ENCODE assay signal across 13 cellular contexts in the genomic region with DNA sequence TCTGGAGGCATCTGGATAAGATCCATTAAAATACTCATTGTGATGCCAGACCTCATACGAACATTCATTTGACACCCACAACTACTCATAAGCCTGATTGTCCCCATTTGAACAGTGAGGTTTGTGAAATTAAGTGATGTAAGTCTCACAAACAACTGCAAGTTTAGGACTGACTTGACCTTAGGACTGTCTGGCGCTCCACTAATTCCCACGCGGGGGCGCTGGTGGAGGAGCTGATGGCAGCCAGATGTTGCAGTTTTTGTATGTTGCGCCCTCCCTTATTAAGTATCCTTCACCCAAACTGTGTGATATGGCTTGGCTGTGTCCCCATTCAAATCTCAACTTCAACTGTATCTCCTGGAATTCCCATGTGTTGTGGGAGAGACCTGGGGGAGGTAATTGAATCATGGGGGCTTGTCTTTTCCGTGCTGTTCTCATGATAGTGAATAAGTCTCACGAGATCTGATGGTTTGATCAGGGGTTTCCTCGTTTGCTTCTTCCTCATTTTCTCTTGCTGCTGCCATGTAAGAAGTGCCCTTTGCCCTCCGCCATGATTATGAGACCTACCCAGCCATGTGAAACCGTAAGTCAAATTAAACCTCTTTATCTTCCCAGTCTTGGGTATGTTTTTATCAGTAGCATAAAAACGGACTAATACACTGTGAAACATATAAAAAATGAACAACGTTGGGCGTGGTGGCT. TPM values are rescaled to one million over a fixed set of nuclear protein-coding genes. Genes with fewer than 3 reads are reported as not detected.
DNase-seq lines count a peak whose midpoint lies in the region; ATAC-seq, FAIRE-seq and TF ChIP-seq lines count a peak whose summit lies in the region.
"Had no signal": no experiment of that assay in that cellular context is flagged by ENCODE, and none has a peak within 500 bp of the region (broad histone marks: within the 10 kb centered on the region; RNA-seq: fewer than 3 reads in every experiment).

No MANE protein-coding gene starts in this region.

- H3K9me1 ChIP-seq in keratinocyte (ENCODE audit: control insufficient read depth, extremely low read depth, insufficient read depth, low read length): no peaks in the 10 kb centered on the region

- no peaks in the 10 kb centered on the region for H3K9me3 ChIP-seq in A549
- no peaks in the 10 kb centered on the region for H3K9me3 ChIP-seq in GM23248 (ENCODE audit: low read depth)
- no peaks in the 10 kb centered on the region for H3K9me3 ChIP-seq in keratinocyte (ENCODE audit: control insufficient read depth, low read depth, low read length)
- H3K9me3 ChIP-seq in transverse colon: no peaks in the 10 kb centered on the region
- H3K9me3 ChIP-seq: suprapubic skin had no signal

- FAIRE-seq in A549 (lab: Jason Lieb, UNC) (no peak), keratinocyte (lab: Jason Lieb, UNC) (no peak)
- FAIRE-seq: endothelial cell of umbilical vein had no signal

- in situ Hi-C loops in GM23248 (cut with MboI): no loop called here
- in situ Hi-C loops in brain microvascular endothelial cell (cut with HindIII; ENCODE audit: low pct_ligation_motif_present, low sequenced_read_pairs): no loop called here
- in situ Hi-C loops in transverse colon (cut with MboI; ENCODE audit: low pct_ligation_motif_present in 1 of 4, low pct_unique_long_range_greater_than_20kb in 1 of 4, low sequenced_read_pairs in 3 of 4): no loop called here

- 0 out of 2 replicates have a peak, but pooled peaks cover 14% of the 10 kb centered on the region for H3F3A ChIP-seq in GM23248 (ENCODE audit: insufficient read depth)

- H3K4me2 ChIP-seq in A549 (no peak overlapping the region), GM23248 (ENCODE audit: unreplicated experiment) (no peak overlapping the region), keratinocyte (ENCODE audit: control insufficient read depth, extremely low read depth, insufficient read depth, low read depth, low read length) (no peak overlapping the region)

- ATAC-seq in A549 (peak in 1 of 2 experiments; percentile 69; a peak in 3 of 6 replicates), HG02885 (IDR thresholded peaks at IDR 0.05; ENCODE audit: poor library complexity, unreplicated experiment) (no peak)

- H3K27ac ChIP-seq in A549 (no peak overlapping the region), GM23248 (no peak overlapping the region), brain microvascular endothelial cell (no peak overlapping the region), keratinocyte (ENCODE audit: control insufficient read depth, insufficient read depth, low read length) (no peak overlapping the region), transverse colon (no peak overlapping the region)
- H3K27ac ChIP-seq: suprapubic skin had no signal

- intact Hi-C loops in transverse colon (cut with DNase I; ENCODE audit: low total_unique reads): no loop called here

- H3K9me2 ChIP-seq in GM23248 (ENCODE audit: insufficient read depth): no peaks in the 10 kb centered on the region

- TF ChIP-seq RAD21 in A549 (conservative IDR thresholded peaks at IDR 0.05 in 1 of 2, IDR thresholded peaks at IDR 0.05 in 1 of 2): peak; percentile 18 to 21; a peak in 2 of 5 replicates

- TF ChIP-seq CTCF in A549 (IDR thresholded peaks at IDR 0.05) (peak; percentile 23; the same call in 2 of the 3 replicates), brain microvascular endothelial cell (IDR thresholded peaks at IDR 0.05; ENCODE audit: low read depth, low read length, missing control alignments) (peak; percentile 53), keratinocyte (optimal IDR thresholded peaks at IDR 0.05 in 1 of 3, IDR thresholded peaks at IDR 0.05 in 1 of 3, conservative IDR thresholded peaks at IDR 0.05 in 1 of 3; ENCODE audit: extremely low read depth in 1 of 3, insufficient read depth in 2 of 3, low read length in 3 of 3) (peak in 2 of 3 experiments; percentile 31 to 43), transverse colon (IDR thresholded peaks at IDR 0.05) (no peak)

- POLR2A ChIA-PET in A549 (lab: Yijun Ruan, JAX): interaction anchor here (1.7 kb wide), 1 partner anchor 34 kb away, joined by 6 read pairs; a partner anchor contains a TSS

- TF ChIP-seq POLR2A in A549 (IDR thresholded peaks at IDR 0.05; ENCODE audit: low read length) (no peak), transverse colon (IDR thresholded peaks at IDR 0.05) (no peak)

- CTCF ChIA-PET in A549 (lab: Yijun Ruan, JAX): interaction anchor here (0.6 to 5.8 kb wide), 5 partner anchors 8 to 350 kb away, joined by 3 to 35 read pairs (median 5); no protein-coding TSS in a partner anchor

- TF ChIP-seq EP300 in A549 (IDR thresholded peaks at IDR 0.05) (no peak), transverse colon (IDR thresholded peaks at IDR 0.05; ENCODE audit: low read depth) (no peak)

- H3K36me3 ChIP-seq in GM23248 (ENCODE audit: low read depth): no peaks in the 10 kb centered on the region
- no peaks in the 10 kb centered on the region for H3K36me3 ChIP-seq in brain microvascular endothelial cell (replicated peaks)
- H3K36me3 ChIP-seq in keratinocyte (ENCODE audit: control insufficient read depth in 2 of 2, extremely low read depth in 1 of 2, insufficient read depth in 2 of 2, low read length in 2 of 2): no peaks in the 10 kb centered on the region
- no peaks in the 10 kb centered on the region for H3K36me3 ChIP-seq in transverse colon
- H3K36me3 ChIP-seq: suprapubic skin had no signal

- no peak overlapping the region for H2AFZ ChIP-seq in GM23248
- no peak overlapping the region for H2AFZ ChIP-seq in keratinocyte (ENCODE audit: control insufficient read depth, low read length)

- H3K9ac ChIP-seq in GM23248: no peak overlapping the region
- no peak overlapping the region for H3K9ac ChIP-seq in keratinocyte (ENCODE audit: control insufficient read depth, extremely low read depth, insufficient read depth, low read length)

- dilution Hi-C loops in keratinocyte (cut with MboI; ENCODE audit: extremely low pct_ligation_motif_present, low sequenced_read_pairs): no loop called here

- DNase-seq in A549 (ENCODE audit: low read depth in 1 of 2, low spot score in 1 of 2) (peak in 1 of 2 experiments; percentile 32), GM23248 (peak; percentile 62), brain microvascular endothelial cell (no peak), keratinocyte (ENCODE audit: low read depth, low spot score) (no peak), iPS-NIHi7 (ENCODE audit: extremely low spot score) (no peak), transverse colon (no peak), AG08396 (ENCODE audit: low spot score) (no peak)
- DNase-seq: kidney glomerular epithelial cell, NCI-H1092, NCI-H526 treated with DMSO at 0.1 percent for 48 hours had no signal

- 60% methylated on average over 14 of the region's 14 CpGs for WGBS in A549 (ENCODE audit: missing lambda C conversion rate)
- 55 to 61% methylated on average over 14 of the region's 14 CpGs for WGBS in GM23248 (ENCODE audit: low coverage in 1 of 2, low lambda C conversion rate in 2 of 2, missing lambda C conversion rate in 2 of 2), 2 experiments
- 76 to 77% methylated on average over 9 to 14 of the region's 14 CpGs for WGBS in transverse colon (ENCODE audit: low coverage in 1 of 2), 2 donors

- peaks cover 10% of the 10 kb centered on the region for H3K4me1 ChIP-seq in A549
- H3K4me1 ChIP-seq in GM23248 (ENCODE audit: insufficient read depth): peaks cover 15% of the 10 kb centered on the region
- H3K4me1 ChIP-seq in keratinocyte (ENCODE audit: control insufficient read depth, extremely low read depth, insufficient read depth, low read length): peaks cover 15% of the 10 kb centered on the region
- H3K4me1 ChIP-seq in transverse colon: peaks cover 0 to 4% (median 0%) of the 10 kb centered on the region in 4 donors

- no peaks in the 10 kb centered on the region for H3K27me3 ChIP-seq in GM23248 (replicated peaks; ENCODE audit: insufficient read depth)
- no peaks in the 10 kb centered on the region for H3K27me3 ChIP-seq in brain microvascular endothelial cell (replicated peaks)
- H3K27me3 ChIP-seq in keratinocyte (ENCODE audit: control insufficient read depth, extremely low read depth, insufficient read depth, low read length): no peaks in the 10 kb centered on the region
- H3K27me3 ChIP-seq in transverse colon: no peaks in the 10 kb centered on the region
- H3K27me3 ChIP-seq: suprapubic skin had no signal

- no peaks in the 10 kb centered on the region for H4K20me1 ChIP-seq in GM23248 (ENCODE audit: insufficient read depth)
- H4K20me1 ChIP-seq in keratinocyte (ENCODE audit: control insufficient read depth, extremely low read depth, insufficient read depth, low read length): no peaks in the 10 kb centered on the region

- H3K79me2 ChIP-seq in GM23248 (ENCODE audit: insufficient read depth) (no peaks in the 10 kb centered on the region), keratinocyte (ENCODE audit: control insufficient read depth, insufficient read depth, low read length) (no peaks in the 10 kb centered on the region)

- H3K4me3 ChIP-seq in A549 (no peak overlapping the region), GM23248 (no peak overlapping the region), brain microvascular endothelial cell (ENCODE audit: low read depth, low read length) (no peak overlapping the region), keratinocyte (ENCODE audit: control insufficient read depth in 2 of 3, extremely low read depth in 1 of 3, insufficient read depth in 2 of 3, low read depth in 1 of 3, low read length in 3 of 3) (no peak overlapping the region), transverse colon (no peak overlapping the region)
- H3K4me3 ChIP-seq: suprapubic skin had no signal

RNA-seq across cellular contexts. Expression of a gene that starts 20.3 kb away (rescaled TPM):
- 101 and 115 TPM in 2 replicates for polyA plus RNA-seq in A549 (2011; rRNA removed)
- polyA plus RNA-seq in A549 (2012; cell fraction: cytosol; rRNA removed): 40.8 and 45.1 TPM in 2 replicates
- 54.7 and 77.8 TPM in 2 replicates for polyA plus RNA-seq in A549 (2012; cell fraction: nucleus; rRNA removed)
- 88.1 to 89.5 TPM (median 88.8 TPM) in 3 replicates for polyA plus RNA-seq in A549 (2017; fragmentation: RNase III; extraction: RNeasy Plus Mini Kit Qiagen cat#74134 plus additional on column Dnase treatment)
- polyA minus RNA-seq in A549 (2011; rRNA and poly(A)+ RNA removed): 61.5 and 64.7 TPM in 2 replicates
- 34.7 and 43.6 TPM in 2 replicates for total RNA-seq in GM23248 (2014; rRNA removed; shearing (Covaris generic))
- 21.2 and 24.1 TPM in 2 replicates for polyA plus RNA-seq in GM23248 (2016; fragmentation: Nextera tagmentation; extraction: Ambion mirVana)
- polyA plus RNA-seq in keratinocyte: 66.9 to 117 TPM (median 98.1 TPM) in 3 replicates
- 181 TPM for polyA plus RNA-seq in keratinocyte (2011; ENCODE audit: low read depth)
- 42.0 and 70.2 TPM in 2 replicates for polyA plus RNA-seq in keratinocyte (2011; cell fraction: cytosol; rRNA removed)
- 193 and 255 TPM in 2 replicates for polyA plus RNA-seq in keratinocyte (2011; cell fraction: nucleus; rRNA removed)
- 70.7 and 108 TPM in 2 replicates for polyA plus RNA-seq in keratinocyte (2012; ENCODE audit: low replicate concordance)
- polyA minus RNA-seq in keratinocyte: 23.8 to 78.1 TPM (median 32.4 TPM) in 3 replicates
- 24.4 TPM for polyA minus RNA-seq in keratinocyte (2011; cell fraction: cytosol; rRNA and poly(A)+ RNA removed)
- polyA minus RNA-seq in keratinocyte (2011; cell fraction: nucleus; rRNA and poly(A)+ RNA removed): 35.2 and 69.0 TPM in 2 replicates
- total RNA-seq in transverse colon: 100 to 1,000 TPM in 1 of 4 donors, 10 to 100 TPM in 3; 35.2 to 117 (median 66.7) TPM

RNA-seq across cellular contexts. Expression of a gene that starts 34.1 kb away (rescaled TPM):
- 10.7 and 18.3 TPM in 2 replicates for polyA plus RNA-seq in A549 (2011; rRNA removed)
- polyA plus RNA-seq in A549 (2012; cell fraction: cytosol; rRNA removed): 19.0 and 26.0 TPM in 2 replicates
- 43.7 and 44.6 TPM in 2 replicates for polyA plus RNA-seq in A549 (2012; cell fraction: nucleus; rRNA removed)
- polyA plus RNA-seq in A549 (2017; fragmentation: RNase III; extraction: RNeasy Plus Mini Kit Qiagen cat#74134 plus additional on column Dnase treatment): 50.0 to 58.4 TPM (median 57.4 TPM) in 3 replicates
- polyA minus RNA-seq in A549 (2011; rRNA and poly(A)+ RNA removed): 11.6 TPM in 2 replicates
- total RNA-seq in GM23248 (2014; rRNA removed; shearing (Covaris generic)): 18.1 and 20.0 TPM in 2 replicates
- 88.2 and 99.5 TPM in 2 replicates for polyA plus RNA-seq in GM23248 (2016; fragmentation: Nextera tagmentation; extraction: Ambion mirVana)
- 15.2 to 84.7 TPM (median 26.2 TPM) in 3 replicates for polyA plus RNA-seq in keratinocyte
- polyA plus RNA-seq in keratinocyte (2011; ENCODE audit: low read depth): 419 TPM
- polyA plus RNA-seq in keratinocyte (2011; cell fraction: cytosol; rRNA removed): 51.0 and 71.3 TPM in 2 replicates
- polyA plus RNA-seq in keratinocyte (2011; cell fraction: nucleus; rRNA removed): 98.1 and 123 TPM in 2 replicates
- 152 and 176 TPM in 2 replicates for polyA plus RNA-seq in keratinocyte (2012; ENCODE audit: low replicate concordance)
- polyA minus RNA-seq in keratinocyte: 14.0 to 96.2 TPM (median 28.4 TPM) in 3 replicates
- polyA minus RNA-seq in keratinocyte (2011; cell fraction: cytosol; rRNA and poly(A)+ RNA removed): 65.0 TPM
- polyA minus RNA-seq in keratinocyte (2011; cell fraction: nucleus; rRNA and poly(A)+ RNA removed): 43.2 and 64.7 TPM in 2 replicates
- 10 to 100 TPM; 22.5 to 85.7 (median 32.4) TPM for total RNA-seq in transverse colon

Comparison
In these comparisons a context has a peak if more than half of its experiments do, and no peak if none do; other contexts are left out.
1. CTCF ChIP-seq: peak in A549 (single experiment), brain microvascular endothelial cell (single experiment) and keratinocyte (2 of 3); none in transverse colon (0 of 5).